Comparison of ENCODE assay signal across 1 cellular context in genomic region chr5:1783214-1783551, GRCh38.
TF ChIP-seq lines count a peak whose summit lies in the region.

No MANE protein-coding gene starts in this region.

TF ChIP-seq in GM12878, 131 proteins besides CTCF, POLR2A, EP300 and RAD21 (continues in another document):
- no peak for TF ChIP-seq FOS (IDR thresholded peaks at IDR 0.05; ENCODE audit: borderline replicate concordance, extremely low read depth, insufficient read length)
- peak; percentile 51; the same call in 1 of the 2 replicates for TF ChIP-seq ZNF207 (IDR thresholded peaks at IDR 0.05; ENCODE audit: borderline replicate concordance)
- no peak for TF ChIP-seq IRF5 (IDR thresholded peaks at IDR 0.05; ENCODE audit: borderline replicate concordance)
- peak; percentile 88 for TF ChIP-seq YY1 (IDR thresholded peaks at IDR 0.05; ENCODE audit: low read depth, low read length)
- peak; percentile 79; the same call in 1 of the 2 replicates for TF ChIP-seq FOXM1 (IDR thresholded peaks at IDR 0.05; ENCODE audit: low read depth, low read length)
- TF ChIP-seq YBX1 (IDR thresholded peaks at IDR 0.05): no peak
- TF ChIP-seq CREM (IDR thresholded peaks at IDR 0.05; ENCODE audit: low read depth): peak; percentile 57
- peak; percentile 24; the same call in 1 of the 2 replicates for TF ChIP-seq ZNF592 (IDR thresholded peaks at IDR 0.05)
- peak; percentile 85 for TF ChIP-seq BCL11A (IDR thresholded peaks at IDR 0.05; ENCODE audit: low read depth, low read length)
- no peak for TF ChIP-seq CBX5 (IDR thresholded peaks at IDR 0.05; ENCODE audit: low read depth)
- no peak for TF ChIP-seq WRNIP1 (IDR thresholded peaks at IDR 0.05; ENCODE audit: borderline replicate concordance, low read depth, low read length)
- peak; percentile 18 for TF ChIP-seq SP1 (IDR thresholded peaks at IDR 0.05; ENCODE audit: low read depth, low read length)
- TF ChIP-seq DPF2 (IDR thresholded peaks at IDR 0.05): peak; percentile 81; the same call in 1 of the 2 replicates
- TF ChIP-seq ZNF217 (IDR thresholded peaks at IDR 0.05): 0 out of 2 replicates have a peak, but pooled peaks have one; percentile 16
- peak; percentile 70; the same call in 1 of the 2 replicates for TF ChIP-seq ZNF687 (IDR thresholded peaks at IDR 0.05)
- TF ChIP-seq IKZF2 (IDR thresholded peaks at IDR 0.05): peak; percentile 50 to 78; a peak in 3 of 4 replicates
- TF ChIP-seq ESRRA (IDR thresholded peaks at IDR 0.05; ENCODE audit: low read length): peak; percentile 51; the same call in 1 of the 2 replicates
- peak; percentile 98 for TF ChIP-seq MTA2 (IDR thresholded peaks at IDR 0.05; ENCODE audit: low read depth)
- TF ChIP-seq SMAD5 (IDR thresholded peaks at IDR 0.05; ENCODE audit: low read depth): no peak
- no peak for TF ChIP-seq RBBP5 (conservative IDR thresholded peaks at IDR 0.05)
- TF ChIP-seq IRF3 (IDR thresholded peaks at IDR 0.05): no peak
- TF ChIP-seq CHD2 (IDR thresholded peaks at IDR 0.05; ENCODE audit: borderline replicate concordance, low read depth, low read length): peak; percentile 60; the same call in 1 of the 2 replicates
- peak; percentile 77 for TF ChIP-seq NFIC (IDR thresholded peaks at IDR 0.05; ENCODE audit: low read depth, low read length)
- TF ChIP-seq, protein P1, sequence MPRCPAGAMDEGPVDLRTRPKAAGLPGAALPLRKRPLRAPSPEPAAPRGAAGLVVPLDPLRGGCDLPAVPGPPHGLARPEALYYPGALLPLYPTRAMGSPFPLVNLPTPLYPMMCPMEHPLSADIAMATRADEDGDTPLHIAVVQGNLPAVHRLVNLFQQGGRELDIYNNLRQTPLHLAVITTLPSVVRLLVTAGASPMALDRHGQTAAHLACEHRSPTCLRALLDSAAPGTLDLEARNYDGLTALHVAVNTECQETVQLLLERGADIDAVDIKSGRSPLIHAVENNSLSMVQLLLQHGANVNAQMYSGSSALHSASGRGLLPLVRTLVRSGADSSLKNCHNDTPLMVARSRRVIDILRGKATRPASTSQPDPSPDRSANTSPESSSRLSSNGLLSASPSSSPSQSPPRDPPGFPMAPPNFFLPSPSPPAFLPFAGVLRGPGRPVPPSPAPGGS (IDR thresholded peaks at IDR 0.05; ENCODE audit: borderline replicate concordance, insufficient read depth, low read depth, low read length, poor library complexity, severe bottlenecking): peak; percentile 46
- TF ChIP-seq RUNX3 (IDR thresholded peaks at IDR 0.05; ENCODE audit: low read length): peak; percentile 87
- TF ChIP-seq CUX1 (IDR thresholded peaks at IDR 0.05; ENCODE audit: insufficient replicate concordance, low read depth, low read length): no peak
- no peak for TF ChIP-seq BRCA1 (IDR thresholded peaks at IDR 0.05; ENCODE audit: low read depth, low read length)
- TF ChIP-seq, protein P2, sequence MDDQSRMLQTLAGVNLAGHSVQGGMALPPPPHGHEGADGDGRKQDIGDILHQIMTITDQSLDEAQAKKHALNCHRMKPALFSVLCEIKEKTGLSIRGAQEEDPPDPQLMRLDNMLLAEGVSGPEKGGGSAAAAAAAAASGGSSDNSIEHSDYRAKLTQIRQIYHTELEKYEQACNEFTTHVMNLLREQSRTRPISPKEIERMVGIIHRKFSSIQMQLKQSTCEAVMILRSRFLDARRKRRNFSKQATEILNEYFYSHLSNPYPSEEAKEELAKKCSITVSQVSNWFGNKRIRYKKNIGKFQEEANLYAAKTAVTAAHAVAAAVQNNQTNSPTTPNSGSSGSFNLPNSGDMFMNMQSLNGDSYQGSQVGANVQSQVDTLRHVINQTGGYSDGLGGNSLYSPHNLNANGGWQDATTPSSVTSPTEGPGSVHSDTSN (IDR thresholded peaks at IDR 0.05; ENCODE audit: insufficient replicate concordance, low read depth, low read length): peak; percentile 92
- TF ChIP-seq ATF7 (IDR thresholded peaks at IDR 0.05; ENCODE audit: low read depth): peak; percentile 77
- TF ChIP-seq ZBTB33 (IDR thresholded peaks at IDR 0.05): no peak
- TF ChIP-seq PAX5 (IDR thresholded peaks at IDR 0.05; ENCODE audit: borderline replicate concordance, low read depth, low read length): 0 out of 2 replicates have a peak, but pooled peaks have one; percentile 52
- TF ChIP-seq, protein P3, sequence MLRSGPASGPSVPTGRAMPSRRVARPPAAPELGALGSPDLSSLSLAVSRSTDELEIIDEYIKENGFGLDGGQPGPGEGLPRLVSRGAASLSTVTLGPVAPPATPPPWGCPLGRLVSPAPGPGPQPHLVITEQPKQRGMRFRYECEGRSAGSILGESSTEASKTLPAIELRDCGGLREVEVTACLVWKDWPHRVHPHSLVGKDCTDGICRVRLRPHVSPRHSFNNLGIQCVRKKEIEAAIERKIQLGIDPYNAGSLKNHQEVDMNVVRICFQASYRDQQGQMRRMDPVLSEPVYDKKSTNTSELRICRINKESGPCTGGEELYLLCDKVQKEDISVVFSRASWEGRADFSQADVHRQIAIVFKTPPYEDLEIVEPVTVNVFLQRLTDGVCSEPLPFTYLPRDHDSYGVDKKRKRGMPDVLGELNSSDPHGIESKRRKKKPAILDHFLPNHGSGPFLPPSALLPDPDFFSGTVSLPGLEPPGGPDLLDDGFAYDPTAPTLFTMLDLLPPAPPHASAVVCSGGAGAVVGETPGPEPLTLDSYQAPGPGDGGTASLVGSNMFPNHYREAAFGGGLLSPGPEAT (IDR thresholded peaks at IDR 0.05; ENCODE audit: low read depth): peak; percentile 79; the same call in 1 of the 2 replicates
- TF ChIP-seq MEF2A (IDR thresholded peaks at IDR 0.05; ENCODE audit: insufficient read depth, low read depth, low read length): peak; percentile 91
- TF ChIP-seq ETV6 (conservative IDR thresholded peaks at IDR 0.05 in 1 of 2, IDR thresholded peaks at IDR 0.05 in 1 of 2; ENCODE audit: borderline replicate concordance in 1 of 2, low read depth in 1 of 2): peak in 1 of 2 experiments; percentile 55; a peak in 1 of 4 replicates
